In the genomic region with DNA sequence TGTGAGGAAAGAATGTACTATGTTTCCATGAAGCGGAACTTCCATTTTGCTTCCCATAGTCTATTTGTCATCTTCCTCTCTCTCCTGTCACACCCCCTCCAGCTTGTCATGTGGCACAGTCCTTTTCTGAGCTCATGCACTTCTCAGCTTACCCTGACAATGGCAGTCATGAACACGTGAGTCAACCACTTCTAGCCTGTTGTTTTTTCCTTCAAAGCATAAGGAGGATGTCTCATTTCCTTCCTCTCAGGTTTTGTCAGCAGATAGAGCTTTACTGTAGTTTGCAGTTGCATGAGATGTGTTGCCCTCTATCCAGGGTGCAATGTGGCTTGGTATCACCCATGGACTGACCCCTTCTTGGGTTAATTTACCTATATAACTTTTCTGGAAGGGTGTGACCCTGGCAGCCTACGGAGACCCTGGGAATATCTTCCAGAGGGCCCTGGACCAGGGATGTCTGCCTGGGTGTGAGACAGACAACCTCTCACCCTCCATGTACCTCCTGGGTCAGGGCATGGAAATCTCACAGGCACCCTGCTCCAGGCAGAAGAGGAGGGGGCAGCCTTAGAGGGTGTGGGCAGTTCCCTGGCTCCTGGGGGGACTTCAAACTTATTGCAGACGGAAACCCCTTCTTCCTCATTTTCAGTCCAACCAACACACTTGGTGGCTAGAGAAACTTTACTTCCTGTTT, we compare ENCODE assay signal across 8 cellular contexts. TPM values are rescaled to one million over a fixed set of nuclear protein-coding genes. Genes with fewer than 3 reads are reported as not detected.
DNase-seq lines count a peak whose midpoint lies in the region; ATAC-seq, FAIRE-seq and TF ChIP-seq lines count a peak whose summit lies in the region.

No MANE protein-coding gene starts in this region.

- peak overlapping the region; percentile 93 for H3K27ac Mint-ChIP-seq in activated T-helper 1 cell treated with anti-CD3 and anti-CD28 coated beads, Interleukin-12 subunit alpha, Interleukin-12 subunit beta, Interleukin-2, Interleukin-4 antibody, amounts not matched to agents 30 ng/mL and 10 ng/mL and 1 ng/mL, durations not matched to agents 14 hours and 24 hours and 36 hours

- ATAC-seq in HG02678 (IDR thresholded peaks at IDR 0.05; ENCODE audit: unreplicated experiment) = peak; percentile 30

- WGBS in small intestine, 3 donors = 43 to 66% (median 55%) methylated on average over 4 of the region's 4 CpGs

- no peaks in the 10 kb centered on the region for H3K9me3 ChIP-seq in small intestine (ENCODE audit: control insufficient read depth, low read depth)

- DNase-seq in EH (ENCODE audit: low read depth) = peak; percentile 86
- DNase-seq in activated T-helper 1 cell treated with anti-CD3 and anti-CD28 coated beads, Interleukin-12 subunit alpha, Interleukin-12 subunit beta, Interleukin-2, Interleukin-4 antibody, amounts not matched to agents 30 ng/mL and 10 ng/mL and 1 ng/mL, durations not matched to agents 14 hours and 24 hours and 36 hours (ENCODE audit: low spot score) = peak; percentile 81
- DNase-seq in head of caudate nucleus = peak in 34 of 42 donors; percentile 29 to 82 (median 56)
- DNase-seq in small intestine = peak; percentile 55
- no peak for DNase-seq in dedifferentiated amniotic fluid mesenchymal stem cell (ENCODE audit: extremely low spot score)
- DNase-seq in OCI-M2 (lab: John Stamatoyannopoulos, UW; ENCODE audit: unreplicated experiment) = no peak

- H3K4me3 Mint-ChIP-seq in activated T-helper 1 cell treated with anti-CD3 and anti-CD28 coated beads, Interleukin-12 subunit alpha, Interleukin-12 subunit beta, Interleukin-2, Interleukin-4 antibody, amounts not matched to agents 30 ng/mL and 10 ng/mL and 1 ng/mL, durations not matched to agents 14 hours and 24 hours and 36 hours = peak overlapping the region; percentile 72

- peak overlapping the region in 1 of 2 donors; percentile 85 for H3K27ac ChIP-seq in small intestine (ENCODE audit: low read depth in 1 of 2, low read length in 1 of 2)

- peaks cover 0 to 2% of the 10 kb centered on the region in 2 donors for H3K4me1 ChIP-seq in small intestine (ENCODE audit: control insufficient read depth in 2 of 2, insufficient read depth in 1 of 2, low read depth in 1 of 2, low read length in 1 of 2)

- H3K9me3 Mint-ChIP-seq in activated T-helper 1 cell treated with anti-CD3 and anti-CD28 coated beads, Interleukin-12 subunit alpha, Interleukin-12 subunit beta, Interleukin-2, Interleukin-4 antibody, amounts not matched to agents 30 ng/mL and 10 ng/mL and 1 ng/mL, durations not matched to agents 14 hours and 24 hours and 36 hours = peaks cover 7% of the 10 kb centered on the region

- peaks cover 3% of the 10 kb centered on the region for H3K27me3 Mint-ChIP-seq in activated T-helper 1 cell treated with anti-CD3 and anti-CD28 coated beads, Interleukin-12 subunit alpha, Interleukin-12 subunit beta, Interleukin-2, Interleukin-4 antibody, amounts not matched to agents 30 ng/mL and 10 ng/mL and 1 ng/mL, durations not matched to agents 14 hours and 24 hours and 36 hours (ENCODE audit: insufficient read depth)

- H3K36me3 ChIP-seq in small intestine (ENCODE audit: control insufficient read depth in 2 of 2, insufficient read depth in 2 of 2, low read length in 2 of 2) = no peaks in the 10 kb centered on the region

- intact Hi-C loops in activated T-helper 1 cell treated with anti-CD3 and anti-CD28 coated beads, Interleukin-12 subunit alpha, Interleukin-12 subunit beta, Interleukin-2, Interleukin-4 antibody, amounts not matched to agents 30 ng/mL and 10 ng/mL and 1 ng/mL, durations not matched to agents 14 hours and 24 hours and 36 hours (cut with micrococcal nuclease) = loop anchor here (1.0 to 5.0 kb wide), 17 partner anchors 8 to 947 kb away; a partner anchor contains a TSS
- intact Hi-C loops in head of caudate nucleus (cut with DNase I) = loop anchor here (5.0 to 10.0 kb wide), 2 partner anchors 407 to 885 kb away; a partner anchor contains a TSS

- H3K36me3 Mint-ChIP-seq in activated T-helper 1 cell treated with anti-CD3 and anti-CD28 coated beads, Interleukin-12 subunit alpha, Interleukin-12 subunit beta, Interleukin-2, Interleukin-4 antibody, amounts not matched to agents 30 ng/mL and 10 ng/mL and 1 ng/mL, durations not matched to agents 14 hours and 24 hours and 36 hours (ENCODE audit: low read depth) = peaks cover 10% of the 10 kb centered on the region

- H3K27me3 ChIP-seq in small intestine (ENCODE audit: control insufficient read depth in 2 of 2, insufficient read depth in 2 of 2, low read length in 2 of 2) = no peaks in the 10 kb centered on the region

- H3K4me3 ChIP-seq in small intestine (ENCODE audit: low read depth in 1 of 2, low read length in 2 of 2) = no peak overlapping the region

- no peak for FAIRE-seq in small intestine (lab: Jason Lieb, UNC)

- H3K4me1 Mint-ChIP-seq in activated T-helper 1 cell treated with anti-CD3 and anti-CD28 coated beads, Interleukin-12 subunit alpha, Interleukin-12 subunit beta, Interleukin-2, Interleukin-4 antibody, amounts not matched to agents 30 ng/mL and 10 ng/mL and 1 ng/mL, durations not matched to agents 14 hours and 24 hours and 36 hours (ENCODE audit: low read depth) = peaks cover 69% of the 10 kb centered on the region

TF ChIP-seq in PFSK-1, 5 proteins besides CTCF, POLR2A, EP300 and RAD21:
- TF ChIP-seq, protein P1, sequence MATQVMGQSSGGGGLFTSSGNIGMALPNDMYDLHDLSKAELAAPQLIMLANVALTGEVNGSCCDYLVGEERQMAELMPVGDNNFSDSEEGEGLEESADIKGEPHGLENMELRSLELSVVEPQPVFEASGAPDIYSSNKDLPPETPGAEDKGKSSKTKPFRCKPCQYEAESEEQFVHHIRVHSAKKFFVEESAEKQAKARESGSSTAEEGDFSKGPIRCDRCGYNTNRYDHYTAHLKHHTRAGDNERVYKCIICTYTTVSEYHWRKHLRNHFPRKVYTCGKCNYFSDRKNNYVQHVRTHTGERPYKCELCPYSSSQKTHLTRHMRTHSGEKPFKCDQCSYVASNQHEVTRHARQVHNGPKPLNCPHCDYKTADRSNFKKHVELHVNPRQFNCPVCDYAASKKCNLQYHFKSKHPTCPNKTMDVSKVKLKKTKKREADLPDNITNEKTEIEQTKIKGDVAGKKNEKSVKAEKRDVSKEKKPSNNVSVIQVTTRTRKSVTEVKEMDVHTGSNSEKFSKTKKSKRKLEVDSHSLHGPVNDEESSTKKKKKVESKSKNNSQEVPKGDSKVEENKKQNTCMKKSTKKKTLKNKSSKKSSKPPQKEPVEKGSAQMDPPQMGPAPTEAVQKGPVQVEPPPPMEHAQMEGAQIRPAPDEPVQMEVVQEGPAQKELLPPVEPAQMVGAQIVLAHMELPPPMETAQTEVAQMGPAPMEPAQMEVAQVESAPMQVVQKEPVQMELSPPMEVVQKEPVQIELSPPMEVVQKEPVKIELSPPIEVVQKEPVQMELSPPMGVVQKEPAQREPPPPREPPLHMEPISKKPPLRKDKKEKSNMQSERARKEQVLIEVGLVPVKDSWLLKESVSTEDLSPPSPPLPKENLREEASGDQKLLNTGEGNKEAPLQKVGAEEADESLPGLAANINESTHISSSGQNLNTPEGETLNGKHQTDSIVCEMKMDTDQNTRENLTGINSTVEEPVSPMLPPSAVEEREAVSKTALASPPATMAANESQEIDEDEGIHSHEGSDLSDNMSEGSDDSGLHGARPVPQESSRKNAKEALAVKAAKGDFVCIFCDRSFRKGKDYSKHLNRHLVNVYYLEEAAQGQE (IDR thresholded peaks at IDR 0.05; ENCODE audit: insufficient read depth in 1 of 2, low read depth in 2 of 2, low read length in 2 of 2) = no peak
- peak; percentile 82; the same call in 1 of the 2 replicates for TF ChIP-seq SIN3A (IDR thresholded peaks at IDR 0.05; ENCODE audit: borderline replicate concordance, insufficient read depth, low read length)
- no peak for TF ChIP-seq TAF1 (IDR thresholded peaks at IDR 0.05; ENCODE audit: borderline replicate concordance, insufficient read depth, low read length)
- no peak for TF ChIP-seq FOXP2 (optimal IDR thresholded peaks at IDR 0.05; ENCODE audit: borderline replicate concordance, extremely low read depth, extremely low read length, insufficient read depth)
- TF ChIP-seq POLR2AphosphoS5 (IDR thresholded peaks at IDR 0.05; ENCODE audit: low read depth, low read length) = no peak

RNA-seq across cellular contexts. Expression of a gene that starts 4.0 kb away (rescaled TPM):
- 2.5 TPM for polyA plus RNA-seq in PFSK-1 (2012; ENCODE audit: insufficient read length, low read depth)
- 93.9 and 98.9 TPM in 2 replicates for total RNA-seq in activated T-helper 1 cell treated with anti-CD3 and anti-CD28 coated beads, Interleukin-12 subunit alpha, Interleukin-12 subunit beta, Interleukin-2, Interleukin-4 antibody, amounts not matched to agents 30 ng/mL and 10 ng/mL and 1 ng/mL, durations not matched to agents 14 hours and 24 hours and 36 hours
- polyA plus RNA-seq in small intestine = 1 to 10 TPM; 3.2 to 5.8 (median 4.5) TPM

Comparison
In these comparisons a context has a peak if more than half of its experiments do, and no peak if none do; other contexts are left out.
1. DNase-seq: peak in EH (single experiment), activated T-helper 1 cell treated with anti-CD3 and anti-CD28 coated beads, Interleukin-12 subunit alpha, Interleukin-12 subunit beta, Interleukin-2, Interleukin-4 antibody, amounts not matched to agents 30 ng/mL and 10 ng/mL and 1 ng/mL, durations not matched to agents 14 hours and 24 hours and 36 hours (single experiment), head of caudate nucleus (34 of 42) and small intestine (single experiment); none in dedifferentiated amniotic fluid mesenchymal stem cell (single experiment) and OCI-M2 (single experiment).